ENCODE assay signal across 8 cellular contexts in the genomic region with DNA sequence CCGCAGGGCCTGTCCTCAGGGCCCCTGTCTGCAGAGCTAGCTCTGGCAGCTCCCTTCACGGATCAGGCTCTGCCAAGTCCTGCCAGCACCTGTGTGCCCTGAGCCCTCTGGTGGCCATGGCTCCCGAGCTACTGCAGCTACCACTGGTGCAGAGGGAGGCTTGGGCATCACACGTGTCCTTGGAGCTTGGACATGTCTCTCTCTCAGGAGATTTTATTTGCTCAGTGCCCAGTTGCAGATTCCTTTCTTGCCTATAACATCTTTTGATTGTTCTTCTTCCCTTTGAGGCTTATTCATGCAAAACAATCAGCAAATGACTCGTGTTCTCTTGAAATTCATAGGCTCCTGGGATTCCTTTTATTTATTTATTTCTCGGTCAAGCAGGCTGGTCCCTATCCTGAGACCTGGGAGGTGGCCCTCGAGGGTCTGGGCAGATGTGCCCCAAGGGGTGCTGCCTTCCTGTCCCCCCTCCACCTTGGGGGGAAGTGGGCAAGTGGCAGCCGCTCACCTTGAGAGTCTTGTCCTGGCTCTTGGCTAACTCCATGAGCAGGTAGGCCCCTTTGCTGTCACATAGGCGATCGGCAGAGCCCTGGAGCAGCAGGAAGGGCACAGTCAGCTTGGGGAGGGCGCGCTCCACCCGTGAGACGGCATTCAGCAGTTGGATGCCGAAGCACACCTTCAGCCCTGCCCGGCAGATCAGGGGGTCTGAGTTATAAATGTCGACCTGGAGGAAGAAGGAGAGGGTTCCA. TPM values are rescaled to one million over a fixed set of nuclear protein-coding genes. Genes with fewer than 3 reads are reported as not detected.
DNase-seq lines count a peak whose midpoint lies in the region; ATAC-seq and TF ChIP-seq lines count a peak whose summit lies in the region.

No MANE protein-coding gene starts in this region.

- TF ChIP-seq CTCF in A673 (conservative IDR thresholded peaks at IDR 0.05; ENCODE audit: low read depth, low read length) (peak; percentile 39), GM12873 (IDR thresholded peaks at IDR 0.05; ENCODE audit: insufficient read depth, low read depth, low read length, missing control alignments) (peak; percentile 39), right atrium auricular region (IDR thresholded peaks at IDR 0.05) (peak; percentile 17 to 60)

- no peaks in the 10 kb centered on the region for H3K36me3 Mint-ChIP-seq in activated T-helper 2 cell treated with anti-CD3 and anti-CD28 coated beads, Interferon-gamma antibody, Interleukin-2, Interleukin-4, amounts not matched to agents 10 μg/mL and 5 μg/mL and 100 μg/mL, durations not matched to agents 14 hours and 24 hours and 36 hours (ENCODE audit: low read depth)

- H3K36me3 ChIP-seq in A673 (ENCODE audit: insufficient read depth, low read length, poor library complexity, severe bottlenecking) (no peaks in the 10 kb centered on the region), right atrium auricular region (peaks cover 15% of the 10 kb centered on the region)

- intact Hi-C loops in A673 (cut with micrococcal nuclease; ENCODE audit: unreplicated experiment) = loop anchor here (5.0 kb wide), 1 partner anchor 278 kb away; no protein-coding TSS in a partner anchor
- intact Hi-C loops in activated T-helper 2 cell treated with anti-CD3 and anti-CD28 coated beads, Interferon-gamma antibody, Interleukin-2, Interleukin-4, amounts not matched to agents 10 μg/mL and 5 μg/mL and 100 μg/mL, durations not matched to agents 14 hours and 24 hours and 36 hours (cut with micrococcal nuclease) = loop anchor here (5.0 kb wide), 2 partner anchors 138 to 278 kb away; no protein-coding TSS in a partner anchor

- POLR2A ChIA-PET in A673 (lab: Charles Lee; ENCODE audit: low non-redundant PET) = no interaction called here

- peaks cover 10% of the 10 kb centered on the region for H3K4me1 Mint-ChIP-seq in stimulated activated naive CD8-positive, alpha-beta T cell treated with anti-CD3 and anti-CD28 coated beads, Interleukin-15, amount 100 ng/mL, for 72 hours
- no peaks in the 10 kb centered on the region for H3K4me1 Mint-ChIP-seq in activated T-helper 2 cell treated with anti-CD3 and anti-CD28 coated beads, Interferon-gamma antibody, Interleukin-2, Interleukin-4, amounts not matched to agents 10 μg/mL and 5 μg/mL and 100 μg/mL, durations not matched to agents 14 hours and 24 hours and 36 hours (ENCODE audit: low read depth)

- no TSS peak for BruUV-seq in A673 (replicated peaks; lab: Mats Ljungman, UMichigan)

- H3K9me3 ChIP-seq in A673 (ENCODE audit: low read depth, low read length, poor library complexity, severe bottlenecking) = no peaks in the 10 kb centered on the region
- H3K9me3 ChIP-seq in right atrium auricular region = no peaks in the 10 kb centered on the region

- CTCF ChIA-PET in A673 (lab: Charles Lee) = interaction anchor here (0.5 to 1.1 kb wide), 3 partner anchors 42 to 147 kb away, joined by 3 to 4 read pairs (median 4); no protein-coding TSS in a partner anchor

- H3K4me3 ChIP-seq in A673 (ENCODE audit: low read depth, low read length, poor library complexity, severe bottlenecking) = no peak overlapping the region
- no peak overlapping the region for H3K4me3 ChIP-seq in right atrium auricular region

- no peaks in the 10 kb centered on the region for H3K27me3 ChIP-seq in A673 (replicated peaks; ENCODE audit: insufficient read depth, low read depth, low read length, poor library complexity)
- no peaks in the 10 kb centered on the region for H3K27me3 ChIP-seq in right atrium auricular region

- no peak overlapping the region for H3K4me3 Mint-ChIP-seq in stimulated activated naive CD8-positive, alpha-beta T cell treated with anti-CD3 and anti-CD28 coated beads, Interleukin-15, amount 100 ng/mL, for 72 hours
- H3K4me3 Mint-ChIP-seq in activated T-helper 2 cell treated with anti-CD3 and anti-CD28 coated beads, Interferon-gamma antibody, Interleukin-2, Interleukin-4, amounts not matched to agents 10 μg/mL and 5 μg/mL and 100 μg/mL, durations not matched to agents 14 hours and 24 hours and 36 hours (ENCODE audit: low read depth) = no peak overlapping the region

- H3K9me3 Mint-ChIP-seq in stimulated activated naive CD8-positive, alpha-beta T cell treated with anti-CD3 and anti-CD28 coated beads, Interleukin-15, amount 100 ng/mL, for 72 hours = no peaks in the 10 kb centered on the region
- H3K9me3 Mint-ChIP-seq in activated T-helper 2 cell treated with anti-CD3 and anti-CD28 coated beads, Interferon-gamma antibody, Interleukin-2, Interleukin-4, amounts not matched to agents 10 μg/mL and 5 μg/mL and 100 μg/mL, durations not matched to agents 14 hours and 24 hours and 36 hours = no peaks in the 10 kb centered on the region

- peak; percentile 61 for ATAC-seq in stimulated activated naive CD8-positive, alpha-beta T cell treated with anti-CD3 and anti-CD28 coated beads, Interleukin-15, amount 100 ng/mL, for 72 hours

- no peak overlapping the region for H3K27ac ChIP-seq in A673 (ENCODE audit: low read depth, low read length, poor library complexity, severe bottlenecking)
- peak overlapping the region in 1 of 2 donors; percentile 32 for H3K27ac ChIP-seq in right atrium auricular region

- DNase-seq in A673 (ENCODE audit: low spot score) = peak; percentile 54
- peak; percentile 62 to 90 for DNase-seq in NCI-H526 (lab: John Stamatoyannopoulos, UW)
- peak; percentile 77 for DNase-seq in activated effector memory CD4-positive, alpha-beta T cell treated with anti-CD3 and anti-CD28 coated beads, Interleukin-2, amount 50 U/mL, for 16 hours
- DNase-seq in right atrium auricular region (ENCODE audit: low spot score) = no peak
- peak in 1 of 2 donors; percentile 44 for DNase-seq in stimulated activated naive CD8-positive, alpha-beta T cell treated with anti-CD3 and anti-CD28 coated beads, Interleukin-15, amount 100 ng/mL, for 72 hours
- no peak for DNase-seq in activated T-helper 2 cell treated with anti-CD3 and anti-CD28 coated beads, Interferon-gamma antibody, Interleukin-2, Interleukin-4, amounts not matched to agents 10 μg/mL and 5 μg/mL and 100 μg/mL, durations not matched to agents 14 hours and 24 hours and 36 hours (ENCODE audit: low spot score)
- no peak for DNase-seq in T-helper 9 cell

- H3K4me1 ChIP-seq in A673 (ENCODE audit: insufficient read depth, low read length, poor library complexity, severe bottlenecking) (peaks cover 18% of the 10 kb centered on the region), right atrium auricular region (peaks cover 0 to 64% of the 10 kb centered on the region in 2 donors)

- H3K27ac Mint-ChIP-seq in stimulated activated naive CD8-positive, alpha-beta T cell treated with anti-CD3 and anti-CD28 coated beads, Interleukin-15, amount 100 ng/mL, for 72 hours = no peak overlapping the region
- no peak overlapping the region for H3K27ac Mint-ChIP-seq in activated T-helper 2 cell treated with anti-CD3 and anti-CD28 coated beads, Interferon-gamma antibody, Interleukin-2, Interleukin-4, amounts not matched to agents 10 μg/mL and 5 μg/mL and 100 μg/mL, durations not matched to agents 14 hours and 24 hours and 36 hours

- H3K27me3 Mint-ChIP-seq in stimulated activated naive CD8-positive, alpha-beta T cell treated with anti-CD3 and anti-CD28 coated beads, Interleukin-15, amount 100 ng/mL, for 72 hours = no peaks in the 10 kb centered on the region
- no peaks in the 10 kb centered on the region for H3K27me3 Mint-ChIP-seq in activated T-helper 2 cell treated with anti-CD3 and anti-CD28 coated beads, Interferon-gamma antibody, Interleukin-2, Interleukin-4, amounts not matched to agents 10 μg/mL and 5 μg/mL and 100 μg/mL, durations not matched to agents 14 hours and 24 hours and 36 hours (ENCODE audit: low read depth)

RNA-seq across cellular contexts. Expression of a gene that starts 21.9 kb away (rescaled TPM):
- total RNA-seq in A673 (2021) (2.6 and 4.1 TPM in 2 replicates), right atrium auricular region (10 to 100 TPM; 14.9 to 16.9 TPM)
- 11.7 and 12.1 TPM in 2 replicates for total RNA-seq in activated T-helper 2 cell treated with anti-CD3 and anti-CD28 coated beads, Interferon-gamma antibody, Interleukin-2, Interleukin-4, amounts not matched to agents 10 μg/mL and 5 μg/mL and 100 μg/mL, durations not matched to agents 14 hours and 24 hours and 36 hours

Comparison
In these comparisons a context has a peak if more than half of its experiments do, and no peak if none do; other contexts are left out.
1. DNase-seq: peak in A673 (single experiment), NCI-H526 (2 of 2) and activated effector memory CD4-positive, alpha-beta T cell treated with anti-CD3 and anti-CD28 coated beads, Interleukin-2, amount 50 U/mL, for 16 hours (single experiment); none in right atrium auricular region (single experiment), activated T-helper 2 cell treated with anti-CD3 and anti-CD28 coated beads, Interferon-gamma antibody, Interleukin-2, Interleukin-4, amounts not matched to agents 10 μg/mL and 5 μg/mL and 100 μg/mL, durations not matched to agents 14 hours and 24 hours and 36 hours (single experiment) and T-helper 9 cell (single experiment).
2. Peak in every context shown above with its lines, with median percentiles within 50 percentile points of each other: CTCF ChIP-seq.